Comparison of ENCODE assay signal across 13 cellular contexts in the genomic region with DNA sequence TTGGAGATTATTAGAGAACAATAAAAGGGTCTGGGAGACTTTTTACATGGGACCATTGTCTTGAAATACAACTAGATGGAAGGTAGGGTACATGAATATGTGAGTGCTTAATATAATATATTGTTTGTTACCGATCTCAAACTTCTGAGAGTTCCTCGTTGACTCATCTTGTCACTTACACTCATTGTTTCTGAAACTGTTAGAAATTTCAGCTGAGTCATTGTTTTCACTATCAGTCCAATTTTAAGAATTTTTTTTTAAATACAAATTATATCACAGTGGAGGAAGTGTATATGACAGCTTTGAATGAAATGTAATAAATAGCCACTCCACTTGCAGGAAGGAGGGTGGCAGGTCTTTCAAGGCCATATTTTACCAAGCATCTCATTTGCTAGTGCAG.
DNase-seq lines count a peak whose midpoint lies in the region; ATAC-seq and TF ChIP-seq lines count a peak whose summit lies in the region.
"Had no signal": no experiment of that assay in that cellular context is flagged by ENCODE, and none has a peak within 500 bp of the region (broad histone marks: within the 10 kb centered on the region; RNA-seq: fewer than 3 reads in every experiment).

No MANE protein-coding gene starts in this region.

- H3K27ac ChIP-seq in brain microvascular endothelial cell, result no peak overlapping the region
- H3K27ac ChIP-seq: breast epithelium, skin epidermis had no signal

- H3K27ac Mint-ChIP-seq in stimulated activated naive CD8-positive, alpha-beta T cell treated with anti-CD3 and anti-CD28 coated beads, Interleukin-15, amount 100 ng/mL, for 72 hours, result peak overlapping the region in 1 of 2 donors; percentile 46
- H3K27ac Mint-ChIP-seq: activated CD8-positive, alpha-beta memory T cell treated with anti-CD3 and anti-CD28 coated beads, Interleukin-2, amount 10 ng/mL, durations not matched to agents 7 days and 5 days had no signal

- no peaks in the 10 kb centered on the region for H3K4me1 Mint-ChIP-seq in stimulated activated naive CD8-positive, alpha-beta T cell treated with anti-CD3 and anti-CD28 coated beads, Interleukin-15, amount 100 ng/mL, for 72 hours
- H3K4me1 Mint-ChIP-seq: activated CD8-positive, alpha-beta memory T cell treated with anti-CD3 and anti-CD28 coated beads, Interleukin-2, amount 10 ng/mL, durations not matched to agents 7 days and 5 days had no signal

- no peaks in the 10 kb centered on the region for H3K36me3 ChIP-seq in brain microvascular endothelial cell (replicated peaks)
- H3K36me3 ChIP-seq: breast epithelium had no signal

- no peaks in the 10 kb centered on the region for H3K27me3 ChIP-seq in brain microvascular endothelial cell (replicated peaks)
- H3K27me3 ChIP-seq: breast epithelium had no signal

- H3K4me3 ChIP-seq in brain microvascular endothelial cell (ENCODE audit: low read depth, low read length), result no peak overlapping the region
- H3K4me3 ChIP-seq: breast epithelium, skin epidermis had no signal

- no peaks in the 10 kb centered on the region for H3K9me3 Mint-ChIP-seq in stimulated activated naive CD8-positive, alpha-beta T cell treated with anti-CD3 and anti-CD28 coated beads, Interleukin-15, amount 100 ng/mL, for 72 hours

- H3K4me3 Mint-ChIP-seq in stimulated activated naive CD8-positive, alpha-beta T cell treated with anti-CD3 and anti-CD28 coated beads, Interleukin-15, amount 100 ng/mL, for 72 hours, result no peak overlapping the region
- H3K4me3 Mint-ChIP-seq: activated CD8-positive, alpha-beta memory T cell treated with anti-CD3 and anti-CD28 coated beads, Interleukin-2, amount 10 ng/mL, durations not matched to agents 7 days and 5 days had no signal

- peak; percentile 20 for ATAC-seq in stimulated activated naive CD8-positive, alpha-beta T cell treated with anti-CD3 and anti-CD28 coated beads, Interleukin-15, amount 100 ng/mL, for 72 hours
- no peak for ATAC-seq in stimulated activated naive CD8-positive, alpha-beta T cell treated with anti-CD3 and anti-CD28 coated beads, Interleukin-15, Interleukin-2, amounts not matched to agents 100 U/mL and 50 U/mL, for 24 hours
- ATAC-seq in HG02759 (IDR thresholded peaks at IDR 0.05; ENCODE audit: unreplicated experiment) (peak; percentile 71), HG03521 (IDR thresholded peaks at IDR 0.05; ENCODE audit: unreplicated experiment) (peak; percentile 93)
- ATAC-seq: activated CD8-positive, alpha-beta memory T cell treated with anti-CD3 and anti-CD28 coated beads, Interleukin-2, amount 10 ng/mL, durations not matched to agents 7 days and 5 days; SK-N-SH treated with all-trans-retinoic acid at 6 μM for 48 hours had no signal

- in situ Hi-C loops in brain microvascular endothelial cell (cut with HindIII; ENCODE audit: low pct_ligation_motif_present, low sequenced_read_pairs), result no loop called here

- no peak for TF ChIP-seq CTCF in brain microvascular endothelial cell (IDR thresholded peaks at IDR 0.05; ENCODE audit: low read depth, low read length, missing control alignments)

- no peak for DNase-seq in stimulated activated naive CD8-positive, alpha-beta T cell treated with anti-CD3 and anti-CD28 coated beads, Interleukin-15, amount 100 ng/mL, for 72 hours
- DNase-seq in stimulated activated naive CD8-positive, alpha-beta T cell treated with anti-CD3 and anti-CD28 coated beads, Interleukin-15, Interleukin-2, amounts not matched to agents 100 U/mL and 50 U/mL, for 24 hours, result no peak
- no peak for DNase-seq in brain microvascular endothelial cell
- DNase-seq in 8988T, result no peak
- DNase-seq in DMS 273 (lab: John Stamatoyannopoulos, UW; ENCODE audit: unreplicated experiment), result no peak
- no peak for DNase-seq in AG08396 (ENCODE audit: low spot score)
- DNase-seq: activated CD8-positive, alpha-beta memory T cell treated with anti-CD3 and anti-CD28 coated beads, Interleukin-2, amount 10 ng/mL, durations not matched to agents 7 days and 5 days; NCI-H345 had no signal

- no peaks in the 10 kb centered on the region for H3K27me3 Mint-ChIP-seq in stimulated activated naive CD8-positive, alpha-beta T cell treated with anti-CD3 and anti-CD28 coated beads, Interleukin-15, amount 100 ng/mL, for 72 hours
- H3K27me3 Mint-ChIP-seq: activated CD8-positive, alpha-beta memory T cell treated with anti-CD3 and anti-CD28 coated beads, Interleukin-2, amount 10 ng/mL, durations not matched to agents 7 days and 5 days had no signal
